In genomic region chrY:19743331-19743730, GRCh38 we compare ENCODE assay signal across 14 cellular contexts. TPM values are rescaled to one million over a fixed set of nuclear protein-coding genes. Genes with fewer than 3 reads are reported as not detected.
DNase-seq lines count a peak whose midpoint lies in the region; ATAC-seq, FAIRE-seq and TF ChIP-seq lines count a peak whose summit lies in the region.
"Had no signal": no experiment of that assay in that cellular context is flagged by ENCODE, and none has a peak within 500 bp of the region (broad histone marks: within the 10 kb centered on the region; RNA-seq: fewer than 3 reads in every experiment).

No MANE protein-coding gene starts in this region.

- no peak for DNase-seq in HepG2 (ENCODE audit: low spot score)
- no peak for DNase-seq in right lobe of liver
- no peak for DNase-seq in activated T-helper 1 cell treated with anti-CD3 and anti-CD28 coated beads, Interleukin-12 subunit alpha, Interleukin-12 subunit beta, Interleukin-2, Interleukin-4 antibody, amounts not matched to agents 30 ng/mL and 10 ng/mL and 1 ng/mL, durations not matched to agents 14 hours and 24 hours and 36 hours (ENCODE audit: low spot score)
- no peak for DNase-seq in tibial artery
- DNase-seq in NCI-H146 treated with DMSO at 0.1 percent for 48 hours (lab: John Stamatoyannopoulos, UW; ENCODE audit: unreplicated experiment): no peak
- DNase-seq: NCI-H345; stimulated activated CD4-positive, alpha-beta T cell treated with anti-CD3 and anti-CD28 coated beads, Interleukin-1b, Interleukin-23, amount 100 ng/mL, for 48 hours had no signal

- H3K4me2 ChIP-seq in HepG2 (ENCODE audit: low read depth, low read length): peak overlapping the region; percentile 53

- no peak for TF ChIP-seq CTCF in HepG2 (CRISPR knock-in tag; IDR thresholded peaks at IDR 0.05)
- no peak for TF ChIP-seq CTCF in right lobe of liver (IDR thresholded peaks at IDR 0.05)
- no peak for TF ChIP-seq CTCF in gastroesophageal sphincter (IDR thresholded peaks at IDR 0.05)
- no peak for TF ChIP-seq CTCF in tibial artery (IDR thresholded peaks at IDR 0.05)

- H3K27ac ChIP-seq in HepG2 (ENCODE audit: extremely low read length, insufficient read depth, low read length) (no peak overlapping the region), right lobe of liver (no peak overlapping the region), gastroesophageal sphincter (peak overlapping the region in 1 of 4 donors; percentile 86), tibial artery (peak overlapping the region; percentile 88 to 91)

- H4K20me1 ChIP-seq in HepG2 (ENCODE audit: insufficient read depth, low read length): no peaks in the 10 kb centered on the region

- whole genome bisulfite sequencing in HepG2 (ENCODE audit: low lambda C conversion rate): 94% methylated on average over 8 of the region's 8 CpGs
- no CpG with 5 or more reads among the region's 8 CpGs for WGBS in right lobe of liver (ENCODE audit: insufficient coverage, low coverage, low lambda C conversion rate, missing lambda C conversion rate)
- WGBS in gastroesophageal sphincter (ENCODE audit: low coverage in 1 of 2), 2 donors: 41% methylated on average over 8 of the region's 8 CpGs; no CpG with 5 or more reads in 1 of the 2 donors

- intact Hi-C loops in HepG2 (cut with micrococcal nuclease; ENCODE audit: unreplicated experiment) (no loop called here), right lobe of liver (cut with DNase I) (no loop called here), tibial artery (cut with DNase I; ENCODE audit: low total_unique reads) (no loop called here)
- intact Hi-C loops in activated T-helper 1 cell treated with anti-CD3 and anti-CD28 coated beads, Interleukin-12 subunit alpha, Interleukin-12 subunit beta, Interleukin-2, Interleukin-4 antibody, amounts not matched to agents 30 ng/mL and 10 ng/mL and 1 ng/mL, durations not matched to agents 14 hours and 24 hours and 36 hours (cut with micrococcal nuclease): loop anchor here (10.0 kb wide), 2 partner anchors 309 to 831 kb away; partner anchors contain the start of gene EIF1AY

- peaks cover 38% of the 10 kb centered on the region for H3K4me1 Mint-ChIP-seq in activated T-helper 1 cell treated with anti-CD3 and anti-CD28 coated beads, Interleukin-12 subunit alpha, Interleukin-12 subunit beta, Interleukin-2, Interleukin-4 antibody, amounts not matched to agents 30 ng/mL and 10 ng/mL and 1 ng/mL, durations not matched to agents 14 hours and 24 hours and 36 hours (ENCODE audit: low read depth)

- no peak for TF ChIP-seq RAD21 in HepG2 (CRISPR knock-in tag; IDR thresholded peaks at IDR 0.05)

- peaks cover 4% of the 10 kb centered on the region for H3K27me3 Mint-ChIP-seq in activated T-helper 1 cell treated with anti-CD3 and anti-CD28 coated beads, Interleukin-12 subunit alpha, Interleukin-12 subunit beta, Interleukin-2, Interleukin-4 antibody, amounts not matched to agents 30 ng/mL and 10 ng/mL and 1 ng/mL, durations not matched to agents 14 hours and 24 hours and 36 hours (ENCODE audit: insufficient read depth)

- H3K9ac ChIP-seq in HepG2 (ENCODE audit: insufficient read depth, low read depth, low read length): 0 out of 2 replicates have a peak overlapping the region, but pooled peaks have one; percentile 81

- no peak overlapping the region for H2AFZ ChIP-seq in HepG2 (ENCODE audit: low read length)

- peaks cover 7% of the 10 kb centered on the region for H3K79me2 ChIP-seq in HepG2 (ENCODE audit: insufficient read depth, low read length)

- FAIRE-seq in HepG2 (lab: Jason Lieb, UNC): no peak
- FAIRE-seq: endometrium had no signal

- TF ChIP-seq POLR2A in HepG2 (IDR thresholded peaks at IDR 0.05; ENCODE audit: insufficient read depth in 1 of 2, low read depth in 2 of 2, low read length in 2 of 2): no peak
- no peak for TF ChIP-seq POLR2A in right lobe of liver (IDR thresholded peaks at IDR 0.05)
- TF ChIP-seq POLR2A in gastroesophageal sphincter (IDR thresholded peaks at IDR 0.05): no peak

- H3K4me1 ChIP-seq in HepG2 (ENCODE audit: insufficient read depth, low read length) (peaks cover 13% of the 10 kb centered on the region), right lobe of liver (no peaks in the 10 kb centered on the region), gastroesophageal sphincter (peaks cover 0 to 39% (median 0%) of the 10 kb centered on the region in 3 donors), tibial artery (peaks cover 0 to 30% (median 0%) of the 10 kb centered on the region in 4 donors)

- H3K4me3 ChIP-seq in HepG2 (replicated peaks in 1 of 3; ENCODE audit: insufficient read depth in 1 of 3, low read depth in 2 of 3, low read length in 3 of 3) (peak overlapping the region; percentile 72 to 86 (median 73); a peak in 5 of 6 replicates), right lobe of liver (no peak overlapping the region), gastroesophageal sphincter (peak overlapping the region; percentile 57 to 90), tibial artery (peak overlapping the region; percentile 60)

- in situ Hi-C loops in HepG2 (cut with HindIII; ENCODE audit: extremely low pct_ligation_motif_present, low pct_unique_long_range_greater_than_20kb): no loop called here

- H3K36me3 ChIP-seq in HepG2 (replicated peaks in 1 of 2; ENCODE audit: control insufficient read depth in 1 of 2, insufficient read depth in 2 of 2, low read length in 2 of 2) (peaks cover 0 to 13% of the 10 kb centered on the region in 2 experiments; a peak in 2 of 5 replicates), right lobe of liver (no peaks in the 10 kb centered on the region), gastroesophageal sphincter (peaks cover 0 to 41% of the 10 kb centered on the region in 2 donors), tibial artery (peaks cover 0 to 21% (median 0%) of the 10 kb centered on the region in 3 donors)

- H3K9me3 Mint-ChIP-seq in activated T-helper 1 cell treated with anti-CD3 and anti-CD28 coated beads, Interleukin-12 subunit alpha, Interleukin-12 subunit beta, Interleukin-2, Interleukin-4 antibody, amounts not matched to agents 30 ng/mL and 10 ng/mL and 1 ng/mL, durations not matched to agents 14 hours and 24 hours and 36 hours: no peaks in the 10 kb centered on the region
- H3K9me3 Mint-ChIP-seq: CD14-positive monocyte had no signal

- H3K4me3 Mint-ChIP-seq in activated T-helper 1 cell treated with anti-CD3 and anti-CD28 coated beads, Interleukin-12 subunit alpha, Interleukin-12 subunit beta, Interleukin-2, Interleukin-4 antibody, amounts not matched to agents 30 ng/mL and 10 ng/mL and 1 ng/mL, durations not matched to agents 14 hours and 24 hours and 36 hours: peak overlapping the region; percentile 93

- peak overlapping the region; percentile 44 for H3K27ac Mint-ChIP-seq in activated T-helper 1 cell treated with anti-CD3 and anti-CD28 coated beads, Interleukin-12 subunit alpha, Interleukin-12 subunit beta, Interleukin-2, Interleukin-4 antibody, amounts not matched to agents 30 ng/mL and 10 ng/mL and 1 ng/mL, durations not matched to agents 14 hours and 24 hours and 36 hours

- ATAC-seq in HepG2 (no peak), right lobe of liver (no peak), gastroesophageal sphincter (no peak), GM19395 (IDR thresholded peaks at IDR 0.05; ENCODE audit: unreplicated experiment) (no peak), HG03095 (IDR thresholded peaks at IDR 0.05; ENCODE audit: unreplicated experiment) (no peak)
- ATAC-seq: activated CD4-positive, CD25-positive, alpha-beta regulatory T cell treated with anti-CD3 and anti-CD28 coated beads, Interleukin-2, amount 50 U/mL, for 24 hours had no signal

- CTCF ChIA-PET in HepG2 (lab: Yijun Ruan, JAX; ENCODE audit: low intra/inter-chr PET ratio, low total read pairs): no interaction called here

- H3K36me3 Mint-ChIP-seq in activated T-helper 1 cell treated with anti-CD3 and anti-CD28 coated beads, Interleukin-12 subunit alpha, Interleukin-12 subunit beta, Interleukin-2, Interleukin-4 antibody, amounts not matched to agents 30 ng/mL and 10 ng/mL and 1 ng/mL, durations not matched to agents 14 hours and 24 hours and 36 hours (ENCODE audit: low read depth): peaks cover 24% of the 10 kb centered on the region

- no peaks in the 10 kb centered on the region for H3K9me3 ChIP-seq in HepG2 (ENCODE audit: low read length)
- H3K9me3 ChIP-seq in right lobe of liver: no peaks in the 10 kb centered on the region
- no peaks in the 10 kb centered on the region for H3K9me3 ChIP-seq in gastroesophageal sphincter
- no peaks in the 10 kb centered on the region for H3K9me3 ChIP-seq in tibial artery

- TF ChIP-seq EP300 in HepG2 (IDR thresholded peaks at IDR 0.05; ENCODE audit: low read depth in 2 of 2, low read length in 2 of 2) (no peak), HepG2 (CRISPR knock-in tag; IDR thresholded peaks at IDR 0.05; ENCODE audit: borderline replicate concordance) (no peak), gastroesophageal sphincter (IDR thresholded peaks at IDR 0.05) (no peak)

- BruUV-seq in HepG2 (replicated peaks; lab: Mats Ljungman, UMichigan): no TSS peak

- POLR2A ChIA-PET in HepG2 (lab: Yijun Ruan, JAX): interaction anchor here (2.0 kb wide), 1 partner anchor 176 kb away, joined by 11 read pairs; no protein-coding TSS in a partner anchor

- H3K27me3 ChIP-seq in HepG2 (ENCODE audit: control insufficient read depth in 1 of 2, insufficient read depth in 2 of 2, low read length in 2 of 2): no peaks in the 10 kb centered on the region; a peak in 1 of 5 replicates
- no peaks in the 10 kb centered on the region for H3K27me3 ChIP-seq in right lobe of liver
- no peaks in the 10 kb centered on the region for H3K27me3 ChIP-seq in gastroesophageal sphincter
- no peaks in the 10 kb centered on the region for H3K27me3 ChIP-seq in tibial artery

RNA-seq across cellular contexts. Expression of gene KDM5D, which starts 1.2 kb away (rescaled TPM):
- total RNA-seq in HepG2 (2016; rRNA removed; fragmentation: Illumina TruSeq; extraction: Trizol) (23.8 and 32.7 TPM in 2 replicates), right lobe of liver (10 to 100 TPM in 1 of 6 experiments, not detected in 5; 19.1 TPM), gastroesophageal sphincter (10 to 100 TPM in 2 of 4 donors, under 1 TPM in 1, not detected in 1; 0.07 to 85.8 (median 66.6) TPM)
- total RNA-seq in HepG2 (2016; cell fraction: cytosol; rRNA removed; fragmentation: Illumina TruSeq; extraction: Trizol; ENCODE audit: low read depth): 2.2 and 3.2 TPM in 2 replicates
- total RNA-seq in HepG2 (2016; cell fraction: insoluble cytoplasmic fraction; rRNA removed; fragmentation: Illumina TruSeq; extraction: Trizol): 22.1 and 32.1 TPM in 2 replicates
- total RNA-seq in HepG2 (2016; cell fraction: membrane; rRNA removed; fragmentation: Illumina TruSeq; extraction: Trizol): 5.1 and 5.9 TPM in 2 replicates
- 54.1 and 60.0 TPM in 2 replicates for total RNA-seq in HepG2 (2016; cell fraction: nucleus; rRNA removed; fragmentation: Illumina TruSeq; extraction: Trizol)
- 16.6 and 23.4 TPM in 2 replicates for polyA plus RNA-seq in HepG2 (2011; rRNA removed)
- polyA plus RNA-seq in HepG2 (2011; cell fraction: cytosol; rRNA removed): 13.9 and 14.9 TPM in 2 replicates
- polyA plus RNA-seq in HepG2 (2011; cell fraction: nucleus; rRNA removed): 282 and 333 TPM in 2 replicates
- 26.3 and 31.2 TPM in 2 replicates for polyA plus RNA-seq in HepG2 (2012)
- 0.63 and 0.76 TPM in 2 replicates for polyA plus RNA-seq in HepG2 (2016; cell fraction: cytosol; fragmentation: Illumina TruSeq; extraction: Trizol; ENCODE audit: low read depth)
- polyA plus RNA-seq in HepG2 (2016; cell fraction: insoluble cytoplasmic fraction; fragmentation: Illumina TruSeq; extraction: Trizol; ENCODE audit: low read depth): 13.6 and 14.0 TPM in 2 replicates
- 1.5 and 1.8 TPM in 2 replicates for polyA plus RNA-seq in HepG2 (2016; cell fraction: membrane; fragmentation: Illumina TruSeq; extraction: Trizol; ENCODE audit: low read depth)
- 112 and 113 TPM in 2 replicates for polyA plus RNA-seq in HepG2 (2016; cell fraction: nucleus; fragmentation: Illumina TruSeq; extraction: Trizol; ENCODE audit: insufficient read depth, low read depth)
- 101 TPM in 1 of 2 replicates, not detected in the other for polyA minus RNA-seq in HepG2 (2011; rRNA and poly(A)+ RNA removed; ENCODE audit: low replicate concordance)
- 17.8 and 19.1 TPM in 2 replicates for polyA minus RNA-seq in HepG2 (2011; cell fraction: cytosol; rRNA and poly(A)+ RNA removed)
- polyA minus RNA-seq in HepG2 (2011; cell fraction: nucleus; rRNA and poly(A)+ RNA removed): 113 and 129 TPM in 2 replicates
- 46.7 and 53.2 TPM in 2 replicates for total RNA-seq in activated T-helper 1 cell treated with anti-CD3 and anti-CD28 coated beads, Interleukin-12 subunit alpha, Interleukin-12 subunit beta, Interleukin-2, Interleukin-4 antibody, amounts not matched to agents 30 ng/mL and 10 ng/mL and 1 ng/mL, durations not matched to agents 14 hours and 24 hours and 36 hours
- total RNA-seq: MCF 10A had no signal
- polyA plus RNA-seq: CD14-positive monocyte had no signal

Comparison
In these comparisons a context has a peak if more than half of its experiments do, and no peak if none do; other contexts are left out.
1. H3K4me3 ChIP-seq: peak in HepG2 (3 of 3), gastroesophageal sphincter (2 of 2) and tibial artery (2 of 2); none in right lobe of liver (0 of 3).
2. H3K27ac ChIP-seq: peak in tibial artery (2 of 2); none in HepG2 (single experiment) and right lobe of liver (0 of 3).